10 cellular contexts compared by ENCODE assay signal in the genomic region with DNA sequence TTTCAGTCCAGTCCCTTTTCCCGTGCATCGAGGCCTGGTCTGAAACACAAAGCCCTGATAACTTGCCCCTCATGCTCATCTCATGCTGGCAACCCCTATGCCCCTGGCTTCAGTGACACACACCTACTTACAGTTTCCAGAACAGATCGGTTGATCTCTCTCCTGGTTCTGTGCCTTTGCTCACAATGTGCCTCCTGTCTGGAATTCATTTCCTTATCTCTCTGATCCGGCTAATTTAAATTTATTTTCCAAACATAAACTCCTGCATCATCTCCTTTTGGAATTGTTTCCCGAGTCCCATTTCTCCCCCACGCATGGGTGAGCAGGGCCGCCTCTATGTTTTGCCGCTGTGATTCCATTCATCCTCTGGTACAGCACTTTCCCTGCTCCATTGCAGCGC. TPM values are rescaled to one million over a fixed set of nuclear protein-coding genes. Genes with fewer than 3 reads are reported as not detected.
"Had no signal": no experiment of that assay in that cellular context is flagged by ENCODE, and none has a peak within 500 bp of the region (broad histone marks: within the 10 kb centered on the region; RNA-seq: fewer than 3 reads in every experiment).

No MANE protein-coding gene starts in this region.

- H3K36me3 ChIP-seq: HAP-1 had no signal

- ATAC-seq: HCT116, HepG2 had no signal

- H3K4me3 Mint-ChIP-seq: HFFc6, IgD-negative memory B cell had no signal

- H3K36me3 Mint-ChIP-seq: IgD-negative memory B cell had no signal

- H3K4me1 ChIP-seq: HAP-1 had no signal

- H3K9me3 ChIP-seq: HAP-1 had no signal

- H3K4me3 ChIP-seq: GM23248, HAP-1 had no signal

- H3K27ac ChIP-seq: GM23248, HL-60 had no signal

- H3K4me1 Mint-ChIP-seq: IgD-negative memory B cell had no signal

- DNase-seq: GM23248, GOT3, H7, HFFc6, KBM-7 had no signal

- H3K27ac Mint-ChIP-seq: HFFc6, IgD-negative memory B cell had no signal

- H2AFZ ChIP-seq: GM23248 had no signal

- H3K9ac ChIP-seq: GM23248 had no signal

RNA-seq across cellular contexts. Expression of a gene that starts 25.9 kb away (rescaled TPM):
- polyA plus RNA-seq: IgD-negative memory B cell had no signal
